ENCODE assay signal across 1 cellular context in genomic region chr6:112396221-112396620, GRCh38.
TF ChIP-seq lines count a peak whose summit lies in the region.

No MANE protein-coding gene starts in this region.

TF ChIP-seq in HepG2, 621 proteins besides CTCF, POLR2A, EP300 and RAD21:
- TF ChIP-seq ZBTB42 (CRISPR knock-in tag; IDR thresholded peaks at IDR 0.05) = no peak
- no peak for TF ChIP-seq ZNF12 (CRISPR knock-in tag; IDR thresholded peaks at IDR 0.05)
- no peak for TF ChIP-seq REL (CRISPR knock-in tag; conservative IDR thresholded peaks at IDR 0.05)
- TF ChIP-seq HDAC1 (CRISPR knock-in tag; IDR thresholded peaks at IDR 0.05) = no peak
- no peak for TF ChIP-seq CEBPZ (IDR thresholded peaks at IDR 0.05; ENCODE audit: low read length)
- TF ChIP-seq HINFP (CRISPR knock-in tag; IDR thresholded peaks at IDR 0.05; ENCODE audit: low read depth) = no peak
- peak; percentile 45; the same call in 1 of the 2 replicates for TF ChIP-seq ATF7 (IDR thresholded peaks at IDR 0.05)
- no peak for TF ChIP-seq ATF7 (CRISPR knock-in tag; IDR thresholded peaks at IDR 0.05)
TF ChIP-seq in HepG2: peak in this region for 1.
